1 cellular context compared by ENCODE assay signal in the genomic region with DNA sequence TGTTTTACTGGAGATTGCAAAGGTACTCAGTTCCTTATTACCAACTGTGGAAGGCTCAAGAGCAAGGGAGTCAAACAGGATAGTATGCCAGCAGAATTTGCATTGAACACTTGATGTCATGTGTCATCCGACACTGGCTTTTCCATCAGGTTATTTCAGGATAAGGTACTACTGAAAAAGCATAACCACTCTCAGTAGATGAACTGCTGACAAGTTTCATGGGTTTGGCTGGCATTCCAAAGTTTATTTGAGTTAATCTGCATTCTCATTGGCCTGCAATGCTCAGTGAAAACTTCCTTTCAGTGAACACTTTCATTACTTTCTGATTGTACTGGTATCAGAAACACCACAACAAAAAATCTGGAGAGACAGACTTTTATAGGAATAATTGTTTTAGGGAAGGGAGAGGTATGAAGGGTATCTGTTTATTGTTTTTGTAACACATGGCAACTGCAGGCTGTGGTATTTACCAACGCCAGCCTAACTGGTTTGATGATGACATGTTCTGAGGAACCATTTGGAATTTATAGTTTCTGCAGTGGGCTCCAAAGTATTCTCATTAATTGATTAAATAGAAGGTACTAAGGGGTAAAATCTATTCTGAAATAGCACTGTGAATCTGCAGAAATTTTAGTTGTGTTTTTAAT.
TF ChIP-seq lines count a peak whose summit lies in the region.

No MANE protein-coding gene starts in this region.

TF ChIP-seq in GM23338, 12 proteins besides CTCF, POLR2A, EP300 and RAD21 (continued from another document):
- TF ChIP-seq, protein P1, sequence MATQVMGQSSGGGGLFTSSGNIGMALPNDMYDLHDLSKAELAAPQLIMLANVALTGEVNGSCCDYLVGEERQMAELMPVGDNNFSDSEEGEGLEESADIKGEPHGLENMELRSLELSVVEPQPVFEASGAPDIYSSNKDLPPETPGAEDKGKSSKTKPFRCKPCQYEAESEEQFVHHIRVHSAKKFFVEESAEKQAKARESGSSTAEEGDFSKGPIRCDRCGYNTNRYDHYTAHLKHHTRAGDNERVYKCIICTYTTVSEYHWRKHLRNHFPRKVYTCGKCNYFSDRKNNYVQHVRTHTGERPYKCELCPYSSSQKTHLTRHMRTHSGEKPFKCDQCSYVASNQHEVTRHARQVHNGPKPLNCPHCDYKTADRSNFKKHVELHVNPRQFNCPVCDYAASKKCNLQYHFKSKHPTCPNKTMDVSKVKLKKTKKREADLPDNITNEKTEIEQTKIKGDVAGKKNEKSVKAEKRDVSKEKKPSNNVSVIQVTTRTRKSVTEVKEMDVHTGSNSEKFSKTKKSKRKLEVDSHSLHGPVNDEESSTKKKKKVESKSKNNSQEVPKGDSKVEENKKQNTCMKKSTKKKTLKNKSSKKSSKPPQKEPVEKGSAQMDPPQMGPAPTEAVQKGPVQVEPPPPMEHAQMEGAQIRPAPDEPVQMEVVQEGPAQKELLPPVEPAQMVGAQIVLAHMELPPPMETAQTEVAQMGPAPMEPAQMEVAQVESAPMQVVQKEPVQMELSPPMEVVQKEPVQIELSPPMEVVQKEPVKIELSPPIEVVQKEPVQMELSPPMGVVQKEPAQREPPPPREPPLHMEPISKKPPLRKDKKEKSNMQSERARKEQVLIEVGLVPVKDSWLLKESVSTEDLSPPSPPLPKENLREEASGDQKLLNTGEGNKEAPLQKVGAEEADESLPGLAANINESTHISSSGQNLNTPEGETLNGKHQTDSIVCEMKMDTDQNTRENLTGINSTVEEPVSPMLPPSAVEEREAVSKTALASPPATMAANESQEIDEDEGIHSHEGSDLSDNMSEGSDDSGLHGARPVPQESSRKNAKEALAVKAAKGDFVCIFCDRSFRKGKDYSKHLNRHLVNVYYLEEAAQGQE (IDR thresholded peaks at IDR 0.05; ENCODE audit: unreplicated experiment), result no peak
- TF ChIP-seq EZH2 (IDR thresholded peaks at IDR 0.05; ENCODE audit: low read depth, unreplicated experiment) (no peak), ZNF114 (CRISPR knock-in tag; IDR thresholded peaks at IDR 0.05) (no peak)
- TF ChIP-seq, protein P2, sequence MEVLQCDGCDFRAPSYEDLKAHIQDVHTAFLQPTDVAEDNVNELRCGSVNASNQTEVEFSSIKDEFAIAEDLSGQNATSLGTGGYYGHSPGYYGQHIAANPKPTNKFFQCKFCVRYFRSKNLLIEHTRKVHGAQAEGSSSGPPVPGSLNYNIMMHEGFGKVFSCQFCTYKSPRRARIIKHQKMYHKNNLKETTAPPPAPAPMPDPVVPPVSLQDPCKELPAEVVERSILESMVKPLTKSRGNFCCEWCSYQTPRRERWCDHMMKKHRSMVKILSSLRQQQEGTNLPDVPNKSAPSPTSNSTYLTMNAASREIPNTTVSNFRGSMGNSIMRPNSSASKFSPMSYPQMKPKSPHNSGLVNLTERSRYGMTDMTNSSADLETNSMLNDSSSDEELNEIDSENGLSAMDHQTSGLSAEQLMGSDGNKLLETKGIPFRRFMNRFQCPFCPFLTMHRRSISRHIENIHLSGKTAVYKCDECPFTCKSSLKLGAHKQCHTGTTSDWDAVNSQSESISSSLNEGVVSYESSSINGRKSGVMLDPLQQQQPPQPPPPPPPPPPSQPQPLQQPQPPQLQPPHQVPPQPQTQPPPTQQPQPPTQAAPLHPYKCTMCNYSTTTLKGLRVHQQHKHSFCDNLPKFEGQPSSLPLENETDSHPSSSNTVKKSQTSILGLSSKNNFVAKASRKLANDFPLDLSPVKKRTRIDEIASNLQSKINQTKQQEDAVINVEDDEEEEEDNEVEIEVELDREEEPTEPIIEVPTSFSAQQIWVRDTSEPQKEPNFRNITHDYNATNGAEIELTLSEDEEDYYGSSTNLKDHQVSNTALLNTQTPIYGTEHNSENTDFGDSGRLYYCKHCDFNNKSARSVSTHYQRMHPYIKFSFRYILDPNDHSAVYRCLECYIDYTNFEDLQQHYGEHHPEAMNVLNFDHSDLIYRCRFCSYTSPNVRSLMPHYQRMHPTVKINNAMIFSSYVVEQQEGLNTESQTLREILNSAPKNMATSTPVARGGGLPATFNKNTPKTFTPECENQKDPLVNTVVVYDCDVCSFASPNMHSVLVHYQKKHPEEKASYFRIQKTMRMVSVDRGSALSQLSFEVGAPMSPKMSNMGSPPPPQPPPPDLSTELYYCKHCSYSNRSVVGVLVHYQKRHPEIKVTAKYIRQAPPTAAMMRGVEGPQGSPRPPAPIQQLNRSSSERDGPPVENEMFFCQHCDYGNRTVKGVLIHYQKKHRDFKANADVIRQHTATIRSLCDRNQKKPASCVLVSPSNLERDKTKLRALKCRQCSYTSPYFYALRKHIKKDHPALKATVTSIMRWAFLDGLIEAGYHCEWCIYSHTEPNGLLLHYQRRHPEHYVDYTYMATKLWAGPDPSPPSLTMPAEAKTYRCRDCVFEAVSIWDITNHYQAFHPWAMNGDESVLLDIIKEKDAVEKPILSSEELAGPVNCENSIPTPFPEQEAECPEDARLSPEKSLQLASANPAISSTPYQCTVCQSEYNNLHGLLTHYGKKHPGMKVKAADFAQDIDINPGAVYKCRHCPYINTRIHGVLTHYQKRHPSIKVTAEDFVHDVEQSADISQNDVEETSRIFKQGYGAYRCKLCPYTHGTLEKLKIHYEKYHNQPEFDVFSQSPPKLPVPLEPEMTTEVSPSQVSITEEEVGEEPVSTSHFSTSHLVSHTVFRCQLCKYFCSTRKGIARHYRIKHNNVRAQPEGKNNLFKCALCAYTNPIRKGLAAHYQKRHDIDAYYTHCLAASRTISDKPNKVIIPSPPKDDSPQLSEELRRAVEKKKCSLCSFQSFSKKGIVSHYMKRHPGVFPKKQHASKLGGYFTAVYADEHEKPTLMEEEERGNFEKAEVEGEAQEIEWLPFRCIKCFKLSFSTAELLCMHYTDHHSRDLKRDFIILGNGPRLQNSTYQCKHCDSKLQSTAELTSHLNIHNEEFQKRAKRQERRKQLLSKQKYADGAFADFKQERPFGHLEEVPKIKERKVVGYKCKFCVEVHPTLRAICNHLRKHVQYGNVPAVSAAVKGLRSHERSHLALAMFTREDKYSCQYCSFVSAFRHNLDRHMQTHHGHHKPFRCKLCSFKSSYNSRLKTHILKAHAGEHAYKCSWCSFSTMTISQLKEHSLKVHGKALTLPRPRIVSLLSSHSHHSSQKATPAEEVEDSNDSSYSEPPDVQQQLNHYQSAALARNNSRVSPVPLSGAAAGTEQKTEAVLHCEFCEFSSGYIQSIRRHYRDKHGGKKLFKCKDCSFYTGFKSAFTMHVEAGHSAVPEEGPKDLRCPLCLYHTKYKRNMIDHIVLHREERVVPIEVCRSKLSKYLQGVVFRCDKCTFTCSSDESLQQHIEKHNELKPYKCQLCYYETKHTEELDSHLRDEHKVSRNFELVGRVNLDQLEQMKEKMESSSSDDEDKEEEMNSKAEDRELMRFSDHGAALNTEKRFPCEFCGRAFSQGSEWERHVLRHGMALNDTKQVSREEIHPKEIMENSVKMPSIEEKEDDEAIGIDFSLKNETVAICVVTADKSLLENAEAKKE (CRISPR knock-in tag; IDR thresholded peaks at IDR 0.05), result no peak
